Comparison of ENCODE assay signal across 9 cellular contexts in genomic region chr15:76465728-76466127, GRCh38.
"Had no signal": no experiment of that assay in that cellular context is flagged by ENCODE, and none has a peak within 500 bp of the region (broad histone marks: within the 10 kb centered on the region; RNA-seq: fewer than 3 reads in every experiment).

No MANE protein-coding gene starts in this region.

- H3K4me3 ChIP-seq: GM23248, HAP-1 had no signal

- H3K4me2 ChIP-seq: KMS-11 had no signal

- H2AFZ ChIP-seq: GM23248 had no signal

- H3K27ac ChIP-seq: GM23248, KMS-11 had no signal

- H3K9me3 ChIP-seq: HAP-1 had no signal

- ATAC-seq: HCT116 had no signal

- DNase-seq: GM23248, GOT3, H7, IMR-90, KBM-7 had no signal

- H3K9ac ChIP-seq: GM23248, KMS-11 had no signal

- FAIRE-seq: HTR-8/SVneo had no signal

- H3K36me3 ChIP-seq: HAP-1 had no signal
